In genomic region chr19:2041686-2042484, GRCh38 we compare ENCODE assay signal across 1 cellular context.
TF ChIP-seq lines count a peak whose summit lies in the region.

No MANE protein-coding gene starts in this region.

TF ChIP-seq in SK-N-SH, 30 proteins besides CTCF, POLR2A, EP300 and RAD21 (continued from another document):
- TF ChIP-seq GABPA (IDR thresholded peaks at IDR 0.05; ENCODE audit: low read depth): no peak
- 0 out of 2 replicates have a peak, but pooled peaks have one; percentile 1 for TF ChIP-seq PBX3 (IDR thresholded peaks at IDR 0.05)
- peak; percentile 78 for TF ChIP-seq CHD2 (IDR thresholded peaks at IDR 0.05; ENCODE audit: low read length, partially characterized antibody)
- TF ChIP-seq NFIC (IDR thresholded peaks at IDR 0.05; ENCODE audit: borderline replicate concordance): no peak
- TF ChIP-seq NRF1 (IDR thresholded peaks at IDR 0.05; ENCODE audit: low read depth, low read length): peak; percentile 42
